ENCODE assay signal across 2 cellular contexts in the genomic region with DNA sequence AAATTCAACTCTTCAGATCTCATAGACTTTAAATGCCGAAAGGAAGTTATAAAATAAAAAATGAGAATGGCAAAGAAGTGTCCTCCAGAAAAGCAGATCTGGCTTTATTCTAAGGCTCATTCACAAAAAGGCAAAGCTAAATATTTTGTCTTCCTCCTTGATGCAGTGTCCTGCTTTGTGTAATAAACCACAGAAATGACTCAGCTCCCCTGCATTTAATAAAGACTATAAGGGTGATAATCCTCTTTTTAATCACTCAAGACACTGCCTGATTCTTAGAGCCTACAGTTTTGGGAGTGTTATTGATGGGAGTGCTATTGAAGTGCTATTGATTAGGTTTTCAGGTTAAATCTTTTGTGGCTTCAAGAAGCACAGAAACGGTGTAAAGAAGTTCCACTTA.
TF ChIP-seq lines count a peak whose summit lies in the region.

No MANE protein-coding gene starts in this region.

TF ChIP-seq in H1, 55 proteins besides CTCF, POLR2A, EP300 and RAD21:
- TF ChIP-seq KDM5A (IDR thresholded peaks at IDR 0.05; ENCODE audit: low read length) (no peak), ZNF274 (IDR thresholded peaks at IDR 0.05; ENCODE audit: borderline replicate concordance, extremely low read depth, low read length) (no peak), RXRA (IDR thresholded peaks at IDR 0.05; ENCODE audit: insufficient read depth, low read depth, low read length) (no peak), CHD2 (IDR thresholded peaks at IDR 0.05; ENCODE audit: low read length) (no peak), CEBPB (IDR thresholded peaks at IDR 0.05; ENCODE audit: low read depth, low read length) (no peak), SP1 (IDR thresholded peaks at IDR 0.05; ENCODE audit: low read depth, low read length) (no peak), CBX8 (IDR thresholded peaks at IDR 0.05; ENCODE audit: borderline replicate concordance, low read depth, low read length) (no peak), JUN (IDR thresholded peaks at IDR 0.05; ENCODE audit: low read depth, low read length) (no peak)

TF ChIP-seq in HEK293T, 16 proteins besides CTCF, POLR2A, EP300 and RAD21:
- TF ChIP-seq, protein P1, sequence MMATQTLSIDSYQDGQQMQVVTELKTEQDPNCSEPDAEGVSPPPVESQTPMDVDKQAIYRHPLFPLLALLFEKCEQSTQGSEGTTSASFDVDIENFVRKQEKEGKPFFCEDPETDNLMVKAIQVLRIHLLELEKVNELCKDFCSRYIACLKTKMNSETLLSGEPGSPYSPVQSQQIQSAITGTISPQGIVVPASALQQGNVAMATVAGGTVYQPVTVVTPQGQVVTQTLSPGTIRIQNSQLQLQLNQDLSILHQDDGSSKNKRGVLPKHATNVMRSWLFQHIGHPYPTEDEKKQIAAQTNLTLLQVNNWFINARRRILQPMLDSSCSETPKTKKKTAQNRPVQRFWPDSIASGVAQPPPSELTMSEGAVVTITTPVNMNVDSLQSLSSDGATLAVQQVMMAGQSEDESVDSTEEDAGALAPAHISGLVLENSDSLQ (IDR thresholded peaks at IDR 0.05) = no peak
- TF ChIP-seq NFRKB (IDR thresholded peaks at IDR 0.05) (no peak), SUZ12 (IDR thresholded peaks at IDR 0.05) (no peak), CTBP1 (IDR thresholded peaks at IDR 0.05; ENCODE audit: borderline replicate concordance) (no peak), LEF1 (IDR thresholded peaks at IDR 0.05; ENCODE audit: borderline replicate concordance) (no peak), ZNF384 (IDR thresholded peaks at IDR 0.05) (no peak), TARDBP (IDR thresholded peaks at IDR 0.05) (no peak), ELF4 (IDR thresholded peaks at IDR 0.05) (no peak), ARNT (IDR thresholded peaks at IDR 0.05) (no peak), SP1 (IDR thresholded peaks at IDR 0.05) (no peak), FOXK2 (IDR thresholded peaks at IDR 0.05) (no peak), HDGF (IDR thresholded peaks at IDR 0.05; ENCODE audit: borderline replicate concordance) (no peak)
